1 cellular context compared by ENCODE assay signal in the genomic region with DNA sequence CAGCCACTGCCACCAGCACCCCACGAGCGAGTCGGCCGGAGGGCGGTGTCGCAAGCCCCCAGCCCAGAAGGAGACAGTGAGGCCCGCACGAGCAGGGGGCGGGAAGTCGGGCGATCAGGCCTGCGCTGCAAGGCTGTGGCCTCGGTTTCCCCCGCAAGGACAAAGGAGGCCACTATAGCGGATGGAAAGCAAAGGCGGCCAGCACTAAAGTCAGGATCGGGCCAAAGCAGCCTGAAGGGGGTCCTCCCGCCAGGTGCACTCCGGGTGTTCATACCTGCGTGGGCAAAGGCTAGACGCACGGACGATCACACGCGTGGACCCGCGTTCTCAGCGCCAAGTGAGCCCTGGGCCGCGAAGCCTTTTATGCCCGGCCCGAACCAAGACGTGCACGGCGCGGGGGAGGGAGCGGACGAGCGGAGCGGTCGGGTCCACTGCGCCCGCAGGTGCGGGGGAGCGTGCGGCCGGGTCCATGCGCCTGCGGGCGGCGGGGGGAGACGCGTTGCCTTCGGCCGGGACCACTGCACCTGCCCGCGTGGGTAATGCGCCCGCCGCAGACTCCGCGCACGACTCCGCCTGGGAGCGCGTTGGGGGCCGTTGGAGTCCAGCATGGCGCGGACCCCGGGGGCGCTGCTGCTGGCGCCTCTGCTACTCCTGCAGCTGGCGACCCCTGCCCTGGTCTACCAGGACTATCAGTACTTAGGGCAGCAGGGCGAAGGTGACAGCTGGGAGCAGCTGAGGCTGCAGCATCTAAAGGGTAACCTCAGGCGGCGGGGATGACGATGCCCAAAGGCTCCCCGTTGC.
A peak's percentile ranks its signal among the peaks of the same experiment; 100 is the strongest.
TF ChIP-seq lines count a peak whose summit lies in the region.

A gene (minus strand): TSS at position 335 of the 801 bp plus-strand sequence. CDS start 539 bp downstream, outside the sequence.
A gene (plus strand): TSS at position 604 of the 801 bp plus-strand sequence. CDS start 3 bp downstream, at position 607.

TF ChIP-seq in HepG2, 621 proteins besides CTCF, POLR2A, EP300 and RAD21 (continued from another document and continues in another):
- TF ChIP-seq, protein P1, sequence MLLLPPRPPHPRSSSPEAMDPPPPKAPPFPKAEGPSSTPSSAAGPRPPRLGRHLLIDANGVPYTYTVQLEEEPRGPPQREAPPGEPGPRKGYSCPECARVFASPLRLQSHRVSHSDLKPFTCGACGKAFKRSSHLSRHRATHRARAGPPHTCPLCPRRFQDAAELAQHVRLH (CRISPR knock-in tag; IDR thresholded peaks at IDR 0.05; ENCODE audit: borderline replicate concordance, low read depth), result no peak; the same call in 1 of the 2 replicates
- TF ChIP-seq, protein P2, sequence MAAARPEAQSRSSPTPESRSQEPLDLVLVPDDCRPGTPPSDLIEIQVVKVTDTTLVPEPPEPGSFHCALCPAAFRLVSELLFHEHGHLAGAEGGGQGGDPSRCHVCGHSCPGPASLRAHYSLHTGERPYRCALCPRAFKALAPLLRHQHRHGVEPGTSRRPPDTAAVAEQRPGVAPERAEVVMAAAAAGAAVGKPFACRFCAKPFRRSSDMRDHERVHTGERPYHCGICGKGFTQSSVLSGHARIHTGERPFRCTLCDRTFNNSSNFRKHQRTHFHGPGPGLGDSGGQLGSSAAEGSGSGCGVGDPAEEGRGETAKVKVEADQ (CRISPR knock-in tag; IDR thresholded peaks at IDR 0.05; ENCODE audit: borderline replicate concordance), result peak; percentile 91; the same call in 1 of the 2 replicates
- TF ChIP-seq ZNF383 (CRISPR knock-in tag; IDR thresholded peaks at IDR 0.05; ENCODE audit: borderline replicate concordance) (peak; percentile 52; the same call in 1 of the 2 replicates), AGO2 (optimal IDR thresholded peaks at IDR 0.05; ENCODE audit: low read depth, low read length) (peak; percentile 84), ARID2 (CRISPR knock-in tag; IDR thresholded peaks at IDR 0.05; ENCODE audit: borderline replicate concordance) (no peak; the same call in 1 of the 2 replicates), KLF11 (CRISPR knock-in tag; IDR thresholded peaks at IDR 0.05) (no peak), CHD2 (IDR thresholded peaks at IDR 0.05; ENCODE audit: low read depth, low read length) (no peak), KLF9 (CRISPR knock-in tag; IDR thresholded peaks at IDR 0.05; ENCODE audit: low read depth) (no peak), SRSF9 (IDR thresholded peaks at IDR 0.05; ENCODE audit: borderline replicate concordance, insufficient read depth, low read depth, low read length, poor library complexity, severe bottlenecking) (no peak), RBM39 (IDR thresholded peaks at IDR 0.05; ENCODE audit: low read depth, low read length, poor library complexity, severe bottlenecking) (no peak), ZNF3 (CRISPR knock-in tag; IDR thresholded peaks at IDR 0.05) (no peak), ZNF776 (CRISPR knock-in tag; IDR thresholded peaks at IDR 0.05) (peak; percentile 32; the same call in 1 of the 2 replicates), MTF1 (CRISPR knock-in tag; IDR thresholded peaks at IDR 0.05) (no peak), AKAP8 (CRISPR knock-in tag; IDR thresholded peaks at IDR 0.05) (peak; percentile 84), ZSCAN22 (CRISPR knock-in tag; IDR thresholded peaks at IDR 0.05) (peak; percentile 64; the same call in 1 of the 2 replicates), ZNF577 (CRISPR knock-in tag; IDR thresholded peaks at IDR 0.05; ENCODE audit: borderline replicate concordance, low read depth) (no peak), ZMAT3 (CRISPR knock-in tag; conservative IDR thresholded peaks at IDR 0.05) (peak; percentile 82; the same call in 1 of the 2 replicates), PLRG1 (conservative IDR thresholded peaks at IDR 0.05) (no peak), RARG (CRISPR knock-in tag; IDR thresholded peaks at IDR 0.05; ENCODE audit: low read depth) (peak; percentile 72; the same call in 1 of the 2 replicates), MEIS2 (CRISPR knock-in tag; IDR thresholded peaks at IDR 0.05) (peak; percentile 78), ZNF136 (CRISPR knock-in tag; IDR thresholded peaks at IDR 0.05; ENCODE audit: low read depth) (peak; percentile 69; the same call in 1 of the 2 replicates), ZKSCAN1 (IDR thresholded peaks at IDR 0.05; ENCODE audit: low read length) (no peak; the same call in 1 of the 2 replicates), SMARCC2 (IDR thresholded peaks at IDR 0.05) (no peak), CENPX (CRISPR knock-in tag; IDR thresholded peaks at IDR 0.05) (no peak), STAT5B (CRISPR knock-in tag; IDR thresholded peaks at IDR 0.05) (0 out of 2 replicates have a peak, but pooled peaks have one; percentile 13)
- TF ChIP-seq, protein P3, sequence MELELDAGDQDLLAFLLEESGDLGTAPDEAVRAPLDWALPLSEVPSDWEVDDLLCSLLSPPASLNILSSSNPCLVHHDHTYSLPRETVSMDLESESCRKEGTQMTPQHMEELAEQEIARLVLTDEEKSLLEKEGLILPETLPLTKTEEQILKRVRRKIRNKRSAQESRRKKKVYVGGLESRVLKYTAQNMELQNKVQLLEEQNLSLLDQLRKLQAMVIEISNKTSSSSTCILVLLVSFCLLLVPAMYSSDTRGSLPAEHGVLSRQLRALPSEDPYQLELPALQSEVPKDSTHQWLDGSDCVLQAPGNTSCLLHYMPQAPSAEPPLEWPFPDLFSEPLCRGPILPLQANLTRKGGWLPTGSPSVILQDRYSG (CRISPR knock-in tag; IDR thresholded peaks at IDR 0.05), result no peak
- TF ChIP-seq, protein P4, sequence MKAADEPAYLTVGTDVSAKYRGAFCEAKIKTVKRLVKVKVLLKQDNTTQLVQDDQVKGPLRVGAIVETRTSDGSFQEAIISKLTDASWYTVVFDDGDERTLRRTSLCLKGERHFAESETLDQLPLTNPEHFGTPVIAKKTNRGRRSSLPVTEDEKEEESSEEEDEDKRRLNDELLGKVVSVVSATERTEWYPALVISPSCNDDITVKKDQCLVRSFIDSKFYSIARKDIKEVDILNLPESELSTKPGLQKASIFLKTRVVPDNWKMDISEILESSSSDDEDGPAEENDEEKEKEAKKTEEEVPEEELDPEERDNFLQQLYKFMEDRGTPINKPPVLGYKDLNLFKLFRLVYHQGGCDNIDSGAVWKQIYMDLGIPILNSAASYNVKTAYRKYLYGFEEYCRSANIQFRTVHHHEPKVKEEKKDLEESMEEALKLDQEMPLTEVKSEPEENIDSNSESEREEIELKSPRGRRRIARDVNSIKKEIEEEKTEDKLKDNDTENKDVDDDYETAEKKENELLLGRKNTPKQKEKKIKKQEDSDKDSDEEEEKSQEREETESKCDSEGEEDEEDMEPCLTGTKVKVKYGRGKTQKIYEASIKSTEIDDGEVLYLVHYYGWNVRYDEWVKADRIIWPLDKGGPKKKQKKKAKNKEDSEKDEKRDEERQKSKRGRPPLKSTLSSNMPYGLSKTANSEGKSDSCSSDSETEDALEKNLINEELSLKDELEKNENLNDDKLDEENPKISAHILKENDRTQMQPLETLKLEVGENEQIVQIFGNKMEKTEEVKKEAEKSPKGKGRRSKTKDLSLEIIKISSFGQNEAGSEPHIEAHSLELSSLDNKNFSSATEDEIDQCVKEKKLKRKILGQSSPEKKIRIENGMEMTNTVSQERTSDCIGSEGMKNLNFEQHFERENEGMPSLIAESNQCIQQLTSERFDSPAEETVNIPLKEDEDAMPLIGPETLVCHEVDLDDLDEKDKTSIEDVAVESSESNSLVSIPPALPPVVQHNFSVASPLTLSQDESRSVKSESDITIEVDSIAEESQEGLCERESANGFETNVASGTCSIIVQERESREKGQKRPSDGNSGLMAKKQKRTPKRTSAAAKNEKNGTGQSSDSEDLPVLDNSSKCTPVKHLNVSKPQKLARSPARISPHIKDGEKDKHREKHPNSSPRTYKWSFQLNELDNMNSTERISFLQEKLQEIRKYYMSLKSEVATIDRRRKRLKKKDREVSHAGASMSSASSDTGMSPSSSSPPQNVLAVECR (CRISPR knock-in tag; IDR thresholded peaks at IDR 0.05; ENCODE audit: borderline replicate concordance), result peak; percentile 94
- TF ChIP-seq, protein P5, sequence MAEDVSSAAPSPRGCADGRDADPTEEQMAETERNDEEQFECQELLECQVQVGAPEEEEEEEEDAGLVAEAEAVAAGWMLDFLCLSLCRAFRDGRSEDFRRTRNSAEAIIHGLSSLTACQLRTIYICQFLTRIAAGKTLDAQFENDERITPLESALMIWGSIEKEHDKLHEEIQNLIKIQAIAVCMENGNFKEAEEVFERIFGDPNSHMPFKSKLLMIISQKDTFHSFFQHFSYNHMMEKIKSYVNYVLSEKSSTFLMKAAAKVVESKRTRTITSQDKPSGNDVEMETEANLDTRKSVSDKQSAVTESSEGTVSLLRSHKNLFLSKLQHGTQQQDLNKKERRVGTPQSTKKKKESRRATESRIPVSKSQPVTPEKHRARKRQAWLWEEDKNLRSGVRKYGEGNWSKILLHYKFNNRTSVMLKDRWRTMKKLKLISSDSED (CRISPR knock-in tag; IDR thresholded peaks at IDR 0.05), result no peak
- TF ChIP-seq, protein P6, sequence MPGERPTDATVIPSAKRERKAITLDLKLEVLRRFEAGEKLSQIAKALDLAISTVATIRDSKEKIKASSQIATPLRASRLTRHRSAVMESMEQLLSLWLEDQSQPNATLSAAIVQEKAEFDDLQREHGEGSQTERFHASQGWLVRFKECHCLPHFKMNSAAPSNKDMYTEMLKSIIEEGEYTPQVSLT (CRISPR knock-in tag; IDR thresholded peaks at IDR 0.05; ENCODE audit: borderline replicate concordance, low read depth), result no peak; the same call in 1 of the 2 replicates
- TF ChIP-seq, protein P7, sequence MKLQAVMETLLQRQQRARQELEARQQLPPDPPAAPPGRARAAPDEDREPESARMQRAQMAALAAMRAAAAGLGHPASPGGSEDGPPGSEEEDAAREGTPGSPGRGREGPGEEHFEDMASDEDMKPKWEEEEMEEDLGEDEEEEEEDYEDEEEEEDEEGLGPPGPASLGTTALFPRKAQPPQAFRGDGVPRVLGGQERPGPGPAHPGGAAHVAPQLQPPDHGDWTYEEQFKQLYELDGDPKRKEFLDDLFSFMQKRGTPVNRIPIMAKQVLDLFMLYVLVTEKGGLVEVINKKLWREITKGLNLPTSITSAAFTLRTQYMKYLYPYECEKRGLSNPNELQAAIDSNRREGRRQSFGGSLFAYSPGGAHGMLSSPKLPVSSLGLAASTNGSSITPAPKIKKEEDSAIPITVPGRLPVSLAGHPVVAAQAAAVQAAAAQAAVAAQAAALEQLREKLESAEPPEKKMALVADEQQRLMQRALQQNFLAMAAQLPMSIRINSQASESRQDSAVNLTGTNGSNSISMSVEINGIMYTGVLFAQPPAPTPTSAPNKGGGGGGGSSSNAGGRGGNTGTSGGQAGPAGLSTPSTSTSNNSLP (IDR thresholded peaks at IDR 0.05; ENCODE audit: low read depth, low read length), result no peak
- TF ChIP-seq, protein P8, sequence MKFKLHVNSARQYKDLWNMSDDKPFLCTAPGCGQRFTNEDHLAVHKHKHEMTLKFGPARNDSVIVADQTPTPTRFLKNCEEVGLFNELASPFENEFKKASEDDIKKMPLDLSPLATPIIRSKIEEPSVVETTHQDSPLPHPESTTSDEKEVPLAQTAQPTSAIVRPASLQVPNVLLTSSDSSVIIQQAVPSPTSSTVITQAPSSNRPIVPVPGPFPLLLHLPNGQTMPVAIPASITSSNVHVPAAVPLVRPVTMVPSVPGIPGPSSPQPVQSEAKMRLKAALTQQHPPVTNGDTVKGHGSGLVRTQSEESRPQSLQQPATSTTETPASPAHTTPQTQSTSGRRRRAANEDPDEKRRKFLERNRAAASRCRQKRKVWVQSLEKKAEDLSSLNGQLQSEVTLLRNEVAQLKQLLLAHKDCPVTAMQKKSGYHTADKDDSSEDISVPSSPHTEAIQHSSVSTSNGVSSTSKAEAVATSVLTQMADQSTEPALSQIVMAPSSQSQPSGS (CRISPR knock-in tag; IDR thresholded peaks at IDR 0.05), result peak; percentile 56
- TF ChIP-seq, protein P9, sequence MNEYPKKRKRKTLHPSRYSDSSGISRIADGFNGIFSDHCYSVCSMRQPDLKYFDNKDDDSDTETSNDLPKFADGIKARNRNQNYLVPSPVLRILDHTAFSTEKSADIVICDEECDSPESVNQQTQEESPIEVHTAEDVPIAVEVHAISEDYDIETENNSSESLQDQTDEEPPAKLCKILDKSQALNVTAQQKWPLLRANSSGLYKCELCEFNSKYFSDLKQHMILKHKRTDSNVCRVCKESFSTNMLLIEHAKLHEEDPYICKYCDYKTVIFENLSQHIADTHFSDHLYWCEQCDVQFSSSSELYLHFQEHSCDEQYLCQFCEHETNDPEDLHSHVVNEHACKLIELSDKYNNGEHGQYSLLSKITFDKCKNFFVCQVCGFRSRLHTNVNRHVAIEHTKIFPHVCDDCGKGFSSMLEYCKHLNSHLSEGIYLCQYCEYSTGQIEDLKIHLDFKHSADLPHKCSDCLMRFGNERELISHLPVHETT (CRISPR knock-in tag; conservative IDR thresholded peaks at IDR 0.05), result no peak
- TF ChIP-seq, protein P10, sequence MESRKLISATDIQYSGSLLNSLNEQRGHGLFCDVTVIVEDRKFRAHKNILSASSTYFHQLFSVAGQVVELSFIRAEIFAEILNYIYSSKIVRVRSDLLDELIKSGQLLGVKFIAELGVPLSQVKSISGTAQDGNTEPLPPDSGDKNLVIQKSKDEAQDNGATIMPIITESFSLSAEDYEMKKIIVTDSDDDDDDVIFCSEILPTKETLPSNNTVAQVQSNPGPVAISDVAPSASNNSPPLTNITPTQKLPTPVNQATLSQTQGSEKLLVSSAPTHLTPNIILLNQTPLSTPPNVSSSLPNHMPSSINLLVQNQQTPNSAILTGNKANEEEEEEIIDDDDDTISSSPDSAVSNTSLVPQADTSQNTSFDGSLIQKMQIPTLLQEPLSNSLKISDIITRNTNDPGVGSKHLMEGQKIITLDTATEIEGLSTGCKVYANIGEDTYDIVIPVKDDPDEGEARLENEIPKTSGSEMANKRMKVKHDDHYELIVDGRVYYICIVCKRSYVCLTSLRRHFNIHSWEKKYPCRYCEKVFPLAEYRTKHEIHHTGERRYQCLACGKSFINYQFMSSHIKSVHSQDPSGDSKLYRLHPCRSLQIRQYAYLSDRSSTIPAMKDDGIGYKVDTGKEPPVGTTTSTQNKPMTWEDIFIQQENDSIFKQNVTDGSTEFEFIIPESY (CRISPR knock-in tag; IDR thresholded peaks at IDR 0.05), result 0 out of 2 replicates have a peak, but pooled peaks have one; percentile 15
- TF ChIP-seq, protein P11, sequence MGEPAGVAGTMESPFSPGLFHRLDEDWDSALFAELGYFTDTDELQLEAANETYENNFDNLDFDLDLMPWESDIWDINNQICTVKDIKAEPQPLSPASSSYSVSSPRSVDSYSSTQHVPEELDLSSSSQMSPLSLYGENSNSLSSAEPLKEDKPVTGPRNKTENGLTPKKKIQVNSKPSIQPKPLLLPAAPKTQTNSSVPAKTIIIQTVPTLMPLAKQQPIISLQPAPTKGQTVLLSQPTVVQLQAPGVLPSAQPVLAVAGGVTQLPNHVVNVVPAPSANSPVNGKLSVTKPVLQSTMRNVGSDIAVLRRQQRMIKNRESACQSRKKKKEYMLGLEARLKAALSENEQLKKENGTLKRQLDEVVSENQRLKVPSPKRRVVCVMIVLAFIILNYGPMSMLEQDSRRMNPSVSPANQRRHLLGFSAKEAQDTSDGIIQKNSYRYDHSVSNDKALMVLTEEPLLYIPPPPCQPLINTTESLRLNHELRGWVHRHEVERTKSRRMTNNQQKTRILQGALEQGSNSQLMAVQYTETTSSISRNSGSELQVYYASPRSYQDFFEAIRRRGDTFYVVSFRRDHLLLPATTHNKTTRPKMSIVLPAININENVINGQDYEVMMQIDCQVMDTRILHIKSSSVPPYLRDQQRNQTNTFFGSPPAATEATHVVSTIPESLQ (CRISPR knock-in tag; conservative IDR thresholded peaks at IDR 0.05), result no peak
- TF ChIP-seq, protein P12, sequence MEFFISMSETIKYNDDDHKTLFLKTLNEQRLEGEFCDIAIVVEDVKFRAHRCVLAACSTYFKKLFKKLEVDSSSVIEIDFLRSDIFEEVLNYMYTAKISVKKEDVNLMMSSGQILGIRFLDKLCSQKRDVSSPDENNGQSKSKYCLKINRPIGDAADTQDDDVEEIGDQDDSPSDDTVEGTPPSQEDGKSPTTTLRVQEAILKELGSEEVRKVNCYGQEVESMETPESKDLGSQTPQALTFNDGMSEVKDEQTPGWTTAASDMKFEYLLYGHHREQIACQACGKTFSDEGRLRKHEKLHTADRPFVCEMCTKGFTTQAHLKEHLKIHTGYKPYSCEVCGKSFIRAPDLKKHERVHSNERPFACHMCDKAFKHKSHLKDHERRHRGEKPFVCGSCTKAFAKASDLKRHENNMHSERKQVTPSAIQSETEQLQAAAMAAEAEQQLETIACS (CRISPR knock-in tag; IDR thresholded peaks at IDR 0.05), result peak; percentile 57; the same call in 1 of the 2 replicates
